ENCODE assay signal across 1 cellular context in the genomic region with DNA sequence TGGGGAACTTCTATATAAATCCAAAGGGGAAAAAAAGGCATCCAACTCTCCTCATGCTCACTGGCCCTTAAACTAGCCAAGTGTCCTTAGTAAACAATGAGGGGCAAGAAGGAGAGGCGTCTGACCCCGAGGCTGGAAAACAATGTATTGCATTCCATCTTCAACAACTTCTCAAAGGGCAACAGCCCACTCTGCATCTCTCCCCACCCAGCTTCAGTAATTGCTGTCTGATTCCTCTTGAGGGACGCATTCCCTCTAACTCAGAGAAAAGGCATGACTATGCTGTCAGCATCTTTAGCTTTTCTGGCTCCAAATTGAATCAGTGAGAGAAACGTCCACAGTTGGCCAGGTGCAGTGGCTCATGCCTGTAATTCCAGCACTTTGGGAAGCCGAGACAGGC.
TF ChIP-seq lines count a peak whose summit lies in the region.

No MANE protein-coding gene starts in this region.

TF ChIP-seq in IMR-90, 13 proteins besides CTCF, POLR2A, EP300 and RAD21 (continued from another document):
- TF ChIP-seq, protein P1, sequence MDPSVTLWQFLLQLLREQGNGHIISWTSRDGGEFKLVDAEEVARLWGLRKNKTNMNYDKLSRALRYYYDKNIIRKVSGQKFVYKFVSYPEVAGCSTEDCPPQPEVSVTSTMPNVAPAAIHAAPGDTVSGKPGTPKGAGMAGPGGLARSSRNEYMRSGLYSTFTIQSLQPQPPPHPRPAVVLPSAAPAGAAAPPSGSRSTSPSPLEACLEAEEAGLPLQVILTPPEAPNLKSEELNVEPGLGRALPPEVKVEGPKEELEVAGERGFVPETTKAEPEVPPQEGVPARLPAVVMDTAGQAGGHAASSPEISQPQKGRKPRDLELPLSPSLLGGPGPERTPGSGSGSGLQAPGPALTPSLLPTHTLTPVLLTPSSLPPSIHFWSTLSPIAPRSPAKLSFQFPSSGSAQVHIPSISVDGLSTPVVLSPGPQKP (IDR thresholded peaks at IDR 0.05; ENCODE audit: borderline replicate concordance, low read depth, low read length): no peak
- TF ChIP-seq RFX5 (IDR thresholded peaks at IDR 0.05; ENCODE audit: low read depth, low read length) (no peak), MXI1 (IDR thresholded peaks at IDR 0.05; ENCODE audit: borderline replicate concordance, low read depth, low read length) (no peak), CHD1 (IDR thresholded peaks at IDR 0.05; ENCODE audit: low read depth, low read length) (no peak), BHLHE40 (IDR thresholded peaks at IDR 0.05; ENCODE audit: low read depth, low read length) (no peak), NFE2L2 (IDR thresholded peaks at IDR 0.05; ENCODE audit: low read depth, low read length) (no peak), FOS (IDR thresholded peaks at IDR 0.05; ENCODE audit: low read depth, low read length) (no peak), SMC3 (IDR thresholded peaks at IDR 0.05; ENCODE audit: low read depth, low read length) (no peak), RCOR1 (IDR thresholded peaks at IDR 0.05; ENCODE audit: insufficient replicate concordance, low read length) (no peak), CEBPB (IDR thresholded peaks at IDR 0.05; ENCODE audit: low read depth, low read length) (no peak)
- TF ChIP-seq, protein P2, sequence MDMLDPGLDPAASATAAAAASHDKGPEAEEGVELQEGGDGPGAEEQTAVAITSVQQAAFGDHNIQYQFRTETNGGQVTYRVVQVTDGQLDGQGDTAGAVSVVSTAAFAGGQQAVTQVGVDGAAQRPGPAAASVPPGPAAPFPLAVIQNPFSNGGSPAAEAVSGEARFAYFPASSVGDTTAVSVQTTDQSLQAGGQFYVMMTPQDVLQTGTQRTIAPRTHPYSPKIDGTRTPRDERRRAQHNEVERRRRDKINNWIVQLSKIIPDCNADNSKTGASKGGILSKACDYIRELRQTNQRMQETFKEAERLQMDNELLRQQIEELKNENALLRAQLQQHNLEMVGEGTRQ (IDR thresholded peaks at IDR 0.05; ENCODE audit: low read depth, low read length): no peak
